Comparison of ENCODE assay signal across 8 cellular contexts in genomic region chr13:98141938-98142426, GRCh38. TPM values are rescaled to one million over a fixed set of nuclear protein-coding genes. Genes with fewer than 3 reads are reported as not detected.
DNase-seq lines count a peak whose midpoint lies in the region; ATAC-seq and TF ChIP-seq lines count a peak whose summit lies in the region.

No MANE protein-coding gene starts in this region.

- H3K4me2 ChIP-seq in BLaER1 = peak overlapping the region; percentile 99

- H3K27ac ChIP-seq in BLaER1 = no peak overlapping the region; the same call in 1 of the 2 replicates
- H3K27ac ChIP-seq in adrenal gland = peak overlapping the region in 4 of 5 donors; percentile 67 to 85 (median 80)

- peaks cover 23% of the 10 kb centered on the region for H4K20me1 ChIP-seq in BLaER1

- no peak for TF ChIP-seq CTCF in adrenal gland (IDR thresholded peaks at IDR 0.05)

- H3K27me3 Mint-ChIP-seq in stimulated activated naive CD8-positive, alpha-beta T cell treated with anti-CD3 and anti-CD28 coated beads, Interleukin-15, amount 100 ng/mL, for 72 hours = peaks cover 86% of the 10 kb centered on the region

- H3K27ac Mint-ChIP-seq in stimulated activated naive CD8-positive, alpha-beta T cell treated with anti-CD3 and anti-CD28 coated beads, Interleukin-15, amount 100 ng/mL, for 72 hours = no peak overlapping the region

- 16 to 30% (median 19%) methylated on average over 7 to 22 of the region's 22 CpGs for WGBS in adrenal gland, 4 donors

- H3K36me3 ChIP-seq in BLaER1 = no peaks in the 10 kb centered on the region
- H3K36me3 ChIP-seq in H7 (replicated peaks; ENCODE audit: control insufficient read depth, insufficient read depth, low read length) = no peaks in the 10 kb centered on the region
- no peaks in the 10 kb centered on the region for H3K36me3 ChIP-seq in adrenal gland (replicated peaks in 1 of 2)

- H3K9me3 ChIP-seq in BLaER1 (no peaks in the 10 kb centered on the region), adrenal gland (replicated peaks in 1 of 3) (no peaks in the 10 kb centered on the region)

- H3K4me3 ChIP-seq in BLaER1 (peak overlapping the region; percentile 86), H7 (ENCODE audit: insufficient read depth, low read depth, low read length) (peak overlapping the region; percentile 78), adrenal gland (peak overlapping the region; percentile 50 to 95 (median 67))

- H3K27me3 ChIP-seq in BLaER1 (peaks cover 13% of the 10 kb centered on the region; the same call in 1 of the 2 replicates), H7 (ENCODE audit: control insufficient read depth, insufficient read depth, low read length) (peaks cover 8% of the 10 kb centered on the region), adrenal gland (no peaks in the 10 kb centered on the region)

- peak overlapping the region; percentile 46 to 78 for H3K4me3 Mint-ChIP-seq in stimulated activated naive CD8-positive, alpha-beta T cell treated with anti-CD3 and anti-CD28 coated beads, Interleukin-15, amount 100 ng/mL, for 72 hours

- peak; percentile 3 for ATAC-seq in stimulated activated naive CD8-positive, alpha-beta T cell treated with anti-CD3 and anti-CD28 coated beads, Interleukin-15, amount 100 ng/mL, for 72 hours

- no peak for TF ChIP-seq POLR2A in adrenal gland (IDR thresholded peaks at IDR 0.05)

- peak overlapping the region; percentile 88 for H3K9ac ChIP-seq in BLaER1

- H3K4me1 ChIP-seq in BLaER1 (peaks cover 57% of the 10 kb centered on the region), adrenal gland (replicated peaks in 1 of 2) (peaks cover 26 to 28% of the 10 kb centered on the region in 2 donors)

- peaks cover 18% of the 10 kb centered on the region for H3K4me1 Mint-ChIP-seq in stimulated activated naive CD8-positive, alpha-beta T cell treated with anti-CD3 and anti-CD28 coated beads, Interleukin-15, amount 100 ng/mL, for 72 hours

- DNase-seq in H7 (peak; percentile 59), adrenal gland (peak; percentile 60 to 83 (median 67)), iPS-NIHi7 (ENCODE audit: extremely low spot score) (peak; percentile 35), NCI-H2081 treated with DMSO at 0.1 percent for 48 hours (lab: John Stamatoyannopoulos, UW) (no peak)
- DNase-seq in stimulated activated naive CD8-positive, alpha-beta T cell treated with anti-CD3 and anti-CD28 coated beads, Interleukin-15, amount 100 ng/mL, for 72 hours = peak; percentile 10 to 11
- DNase-seq in NK-92 treated with Interleukin-12 subunit alpha and Interleukin-12 subunit beta, amount 100 ng/mL, for 24 hours (lab: John Stamatoyannopoulos, UW) = no peak
- DNase-seq in stimulated activated CD4-positive, alpha-beta T cell treated with anti-CD3 and anti-CD28 coated beads, Interleukin-12 subunit alpha, Interleukin-12 subunit beta, amount 100 ng/mL, for 4 hours = no peak

- no peaks in the 10 kb centered on the region for H3K9me3 Mint-ChIP-seq in stimulated activated naive CD8-positive, alpha-beta T cell treated with anti-CD3 and anti-CD28 coated beads, Interleukin-15, amount 100 ng/mL, for 72 hours

- intact Hi-C loops in adrenal gland (cut with DNase I) = loop anchor here (10.0 kb wide), 2 partner anchors 73 to 253 kb away; no protein-coding TSS in a partner anchor

RNA-seq across cellular contexts. Expression of gene FARP1, which starts 0.9 kb away (rescaled TPM):
- total RNA-seq in H7 (2014; rRNA removed; shearing (Covaris generic)) = 25.8 and 26.1 TPM in 2 replicates
- total RNA-seq in adrenal gland = 100 to 1,000 TPM in 2 of 8 donors, 10 to 100 TPM in 6; 39.9 to 304 (median 71.6) TPM
- 100 to 1,000 TPM in 1 of 3 donors, 10 to 100 TPM in 2; 27.1 to 258 (median 36.6) TPM for polyA plus RNA-seq in adrenal gland

RNA-seq across cellular contexts. Expression of gene RNF113B, which starts 35.1 kb away (rescaled TPM):
- total RNA-seq in H7 (2014; rRNA removed; shearing (Covaris generic)) = not detected in 2 replicates
- under 1 TPM in 1 of 8 donors, not detected in 7; 0.27 TPM for total RNA-seq in adrenal gland
- under 1 TPM in 1 of 3 donors, not detected in 2; 0.15 TPM for polyA plus RNA-seq in adrenal gland

Comparison
In these comparisons a context has a peak if more than half of its experiments do, and no peak if none do; other contexts are left out.
1. DNase-seq: peak in H7 (single experiment), adrenal gland (7 of 7), iPS-NIHi7 (single experiment) and stimulated activated naive CD8-positive, alpha-beta T cell treated with anti-CD3 and anti-CD28 coated beads, Interleukin-15, amount 100 ng/mL, for 72 hours (2 of 2); none in NCI-H2081 treated with DMSO at 0.1 percent for 48 hours (single experiment), NK-92 treated with Interleukin-12 subunit alpha and Interleukin-12 subunit beta, amount 100 ng/mL, for 24 hours (single experiment) and stimulated activated CD4-positive, alpha-beta T cell treated with anti-CD3 and anti-CD28 coated beads, Interleukin-12 subunit alpha, Interleukin-12 subunit beta, amount 100 ng/mL, for 4 hours (single experiment).
2. Peak in every context shown above with its lines, with median percentiles within 50 percentile points of each other: H3K4me3 ChIP-seq.